Comparison of ENCODE assay signal across 8 cellular contexts in genomic region chr2:112480540-112481049, GRCh38. TPM values are rescaled to one million over a fixed set of nuclear protein-coding genes. Genes with fewer than 3 reads are reported as not detected.
DNase-seq lines count a peak whose midpoint lies in the region; ATAC-seq and TF ChIP-seq lines count a peak whose summit lies in the region.

No MANE protein-coding gene starts in this region.

- H3K36me3 Mint-ChIP-seq in central memory CD8-positive, alpha-beta T cell (ENCODE audit: insufficient read depth), result peaks cover 12% of the 10 kb centered on the region
- peaks cover 8% of the 10 kb centered on the region for H3K36me3 Mint-ChIP-seq in nephron (ENCODE audit: low read depth)

- POLR2A ChIA-PET in RWPE1 (lab: Yijun Ruan, JAX; ENCODE audit: low non-redundant PET), result interaction anchor here (0.6 kb wide), 1 partner anchor 9 kb away, joined by 3 read pairs; no protein-coding TSS in a partner anchor

- DNase-seq in GM20000 (ENCODE audit: low spot score) (peak; percentile 62), RWPE1 (ENCODE audit: low spot score) (no peak), ureter (ENCODE audit: low spot score) (no peak), OCI-M2 (lab: John Stamatoyannopoulos, UW; ENCODE audit: unreplicated experiment) (no peak), AG08395 (ENCODE audit: low spot score) (no peak), cortex of kidney (lab: John Stamatoyannopoulos, UW) (no peak)
- no peak for DNase-seq in central memory CD8-positive, alpha-beta T cell (ENCODE audit: low spot score in 2 of 2)

- no peak for ATAC-seq in central memory CD8-positive, alpha-beta T cell (replicated peaks; ENCODE audit: extremely low read depth, poor library complexity, severe bottlenecking)

- H3K27ac Mint-ChIP-seq in central memory CD8-positive, alpha-beta T cell (ENCODE audit: low read depth), result peak overlapping the region; percentile 91
- H3K27ac Mint-ChIP-seq in nephron, result peak overlapping the region; percentile 77 to 91 (median 88)

- H3K4me3 Mint-ChIP-seq in central memory CD8-positive, alpha-beta T cell, result peak overlapping the region; percentile 94
- H3K4me3 Mint-ChIP-seq in nephron, result peak overlapping the region; percentile 93 to 97 (median 94)

- H3K4me1 Mint-ChIP-seq in central memory CD8-positive, alpha-beta T cell, result peaks cover 32% of the 10 kb centered on the region
- H3K4me1 Mint-ChIP-seq in nephron, result peaks cover 21% of the 10 kb centered on the region

- TF ChIP-seq CTCF in GM20000 (IDR thresholded peaks at IDR 0.05; ENCODE audit: extremely low read depth, missing control alignments), result peak; percentile 12
- TF ChIP-seq CTCF in RWPE1 (conservative IDR thresholded peaks at IDR 0.05; ENCODE audit: low read depth), result no peak
- no peak for TF ChIP-seq CTCF in nephron (IDR thresholded peaks at IDR 0.05; ENCODE audit: unreplicated experiment in 3 of 3)

- peak overlapping the region; percentile 94 for H3K27ac ChIP-seq in RWPE1

- no peaks in the 10 kb centered on the region for H3K27me3 Mint-ChIP-seq in central memory CD8-positive, alpha-beta T cell
- H3K27me3 Mint-ChIP-seq in nephron (ENCODE audit: low read depth), result no peaks in the 10 kb centered on the region

- CTCF ChIA-PET in RWPE1 (lab: Yijun Ruan, JAX), result interaction anchor here (0.5 to 2.6 kb wide), 10 partner anchors 12 to 496 kb away, joined by 3 to 12 read pairs (median 4); no protein-coding TSS in a partner anchor

- no peaks in the 10 kb centered on the region for H3K9me3 Mint-ChIP-seq in central memory CD8-positive, alpha-beta T cell
- no peaks in the 10 kb centered on the region for H3K9me3 Mint-ChIP-seq in nephron

RNA-seq across cellular contexts. Expression of gene TTL, which starts 1.4 kb away (rescaled TPM):
- total RNA-seq in ureter, result 22.2 TPM

RNA-seq across cellular contexts. Expression of gene RGPD8, which starts 47.1 kb away (rescaled TPM):
- total RNA-seq in ureter, result 20.1 TPM
